In genomic region chr17:82781894-82782274, GRCh38 we compare ENCODE assay signal across 8 cellular contexts. TPM values are rescaled to one million over a fixed set of nuclear protein-coding genes. Genes with fewer than 3 reads are reported as not detected.
DNase-seq lines count a peak whose midpoint lies in the region; TF ChIP-seq lines count a peak whose summit lies in the region.

No MANE protein-coding gene starts in this region.

- H3K4me1 ChIP-seq in SJCRH30 (no peaks in the 10 kb centered on the region), osteoblast (ENCODE audit: insufficient read depth, low read length) (no peaks in the 10 kb centered on the region), suprapubic skin (peaks cover 17% of the 10 kb centered on the region)

- H3K9me3 ChIP-seq in SJCRH30 (replicated peaks) (no peaks in the 10 kb centered on the region), osteoblast (ENCODE audit: low read depth, low read length) (no peaks in the 10 kb centered on the region), suprapubic skin (no peaks in the 10 kb centered on the region)

- H3K27ac ChIP-seq in SJCRH30 (no peak overlapping the region), osteoblast (ENCODE audit: low read depth, low read length) (no peak overlapping the region), suprapubic skin (no peak overlapping the region)

- no peak for TF ChIP-seq POLR2A in suprapubic skin (IDR thresholded peaks at IDR 0.05)

- peaks cover 7% of the 10 kb centered on the region for H3K79me2 ChIP-seq in osteoblast (ENCODE audit: insufficient read depth, low read length)

- H3K4me2 ChIP-seq in osteoblast (ENCODE audit: insufficient read depth, low read length), result no peak overlapping the region

- H2AFZ ChIP-seq in osteoblast (ENCODE audit: low read length), result no peak overlapping the region

- TF ChIP-seq CTCF in osteoblast (IDR thresholded peaks at IDR 0.05; ENCODE audit: extremely low read depth, low read depth, low read length) (peak; percentile 97), suprapubic skin (IDR thresholded peaks at IDR 0.05) (peak; percentile 95 to 97)

- WGBS in suprapubic skin, result 34% methylated on average over 6 of the region's 8 CpGs

- H3K36me3 ChIP-seq in SJCRH30 (peaks cover 44% of the 10 kb centered on the region), osteoblast (ENCODE audit: insufficient read depth, low read length) (peaks cover 13% of the 10 kb centered on the region), suprapubic skin (peaks cover 24% of the 10 kb centered on the region)

- DNase-seq in NCI-H1417 (lab: John Stamatoyannopoulos, UW), result peak; percentile 36 to 90 (median 74)
- DNase-seq in NCI-H1417 treated with DMSO at 0.1 percent for 48 hours (lab: John Stamatoyannopoulos, UW), result no peak
- peak; percentile 51 for DNase-seq in LoVo (ENCODE audit: low spot score)
- DNase-seq in SJCRH30, result peak; percentile 80 to 93
- peak; percentile 92 for DNase-seq in activated effector memory CD4-positive, alpha-beta T cell treated with anti-CD3 and anti-CD28 coated beads, Interleukin-2, amount 50 U/mL, for 16 hours
- peak; percentile 42 for DNase-seq in foreskin melanocyte
- DNase-seq in osteoblast (ENCODE audit: insufficient read length, low spot score, missing footprints), result peak; percentile 99
- peak; percentile 88 to 90 for DNase-seq in suprapubic skin (ENCODE audit: low spot score in 2 of 2)

- H4K20me1 ChIP-seq in osteoblast (ENCODE audit: insufficient read depth, low read length), result no peaks in the 10 kb centered on the region

- TF ChIP-seq EP300 in suprapubic skin (IDR thresholded peaks at IDR 0.05), result no peak

- H3K27me3 ChIP-seq in SJCRH30 (no peaks in the 10 kb centered on the region), osteoblast (ENCODE audit: insufficient read depth, low read length) (no peaks in the 10 kb centered on the region), suprapubic skin (no peaks in the 10 kb centered on the region)

- no peak overlapping the region for H3K4me3 ChIP-seq in SJCRH30
- H3K4me3 ChIP-seq in osteoblast (ENCODE audit: insufficient read depth, low read length), result no peak overlapping the region
- H3K4me3 ChIP-seq in suprapubic skin, result no peak overlapping the region

RNA-seq across cellular contexts. Expression of gene TBCD, which starts 30.0 kb away (rescaled TPM):
- total RNA-seq in SJCRH30 (2014; rRNA removed; shearing (Covaris generic)), result 172 and 181 TPM in 2 replicates
- 28.0 and 29.0 TPM in 2 replicates for total RNA-seq in osteoblast
- 100 to 1,000 TPM in 1 of 4 donors, 10 to 100 TPM in 3; 49.7 to 119 (median 71.5) TPM for total RNA-seq in suprapubic skin

RNA-seq across cellular contexts. Expression of gene FN3K, which starts 46.5 kb away (rescaled TPM):
- 0.79 and 2.1 TPM in 2 replicates for total RNA-seq in SJCRH30 (2014; rRNA removed; shearing (Covaris generic))
- total RNA-seq in osteoblast (2.9 and 4.4 TPM in 2 replicates), suprapubic skin (10 to 100 TPM in 1 of 4 donors, 1 to 10 TPM in 3; 2.0 to 19.2 (median 4.2) TPM)

RNA-seq across cellular contexts. Expression of gene ZNF750, which starts 57.9 kb away (rescaled TPM):
- not detected in 2 replicates for total RNA-seq in SJCRH30 (2014; rRNA removed; shearing (Covaris generic))
- not detected in 2 replicates for total RNA-seq in osteoblast
- 100 to 1,000 TPM; 117 to 353 (median 233) TPM for total RNA-seq in suprapubic skin

Comparison
In these comparisons a context has a peak if more than half of its experiments do, and no peak if none do; other contexts are left out.
1. RNA of gene ZNF750, which starts 57.9 kb away (total RNA-seq): 117 to 353 TPM in suprapubic skin; not detected in SJCRH30 and not detected in osteoblast; every median in the first group is over 100 times any median in the second.